10 cellular contexts compared by ENCODE assay signal in genomic region chr22:18527752-18528596, GRCh38. TPM values are rescaled to one million over a fixed set of nuclear protein-coding genes. Genes with fewer than 3 reads are reported as not detected.
A peak's percentile ranks its signal among the peaks of the same experiment; 100 is the strongest.
DNase-seq lines count a peak whose midpoint lies in the region; ATAC-seq and TF ChIP-seq lines count a peak whose summit lies in the region.
"Not testable (repeated sequence)": the region's sequence is repeated elsewhere in the genome, so short reads cannot be mapped to it uniquely, and the experiment has no call there.
"Had no signal": no experiment of that assay in that cellular context is flagged by ENCODE, and none has a peak within 500 bp of the region (broad histone marks: within the 10 kb centered on the region; RNA-seq: fewer than 3 reads in every experiment).

TMEM191B (plus strand) TSS chr22:18527802; CDS start chr22:18527981, 179 bp downstream.

- not testable (repeated sequence) for H3K9me3 ChIP-seq in CD4-positive, alpha-beta T cell (ENCODE audit: control insufficient read depth, low read length); HEK293 (ENCODE audit: control insufficient read depth, insufficient read depth, low read depth, low read length); PC-3 (ENCODE audit: low read length); left ventricle myocardium inferior (replicated peaks); psoas muscle

- not testable (repeated sequence) for TF ChIP-seq CTCF in CD4-positive, alpha-beta T cell (IDR thresholded peaks at IDR 0.05); HEK293 (tag by site-specific recombination; IDR thresholded peaks at IDR 0.05); PC-3 (conservative IDR thresholded peaks at IDR 0.05; ENCODE audit: low read depth, low read length); left ventricle myocardium inferior (IDR thresholded peaks at IDR 0.05; ENCODE audit: borderline replicate concordance); psoas muscle (IDR thresholded peaks at IDR 0.05)

- H3F3A ChIP-seq in PC-3 (ENCODE audit: low read length, unreplicated experiment): not testable (repeated sequence)

- POLR2A ChIA-PET in CD4-positive, alpha-beta T cell (lab: Charles Lee); HEK293 (lab: Yijun Ruan, JAX); PC-3 (lab: Charles Lee; ENCODE audit: unreplicated experiment); activated naive CD8-positive, alpha-beta T cell treated with anti-CD3 and anti-CD28 coated beads, Interleukin-2, amount 10 ng/mL, durations not matched to agents 7 days and 5 days (lab: Charles Lee): not testable (repeated sequence)

- H3K4me2 ChIP-seq in PC-3 (ENCODE audit: low read length): not testable (repeated sequence)

- peak; percentile 9 for ATAC-seq in CD4-positive, alpha-beta T cell (ENCODE audit: poor library complexity)
- ATAC-seq in GM19395 (IDR thresholded peaks at IDR 0.05; ENCODE audit: unreplicated experiment) (peak; percentile 7), HG03135 (IDR thresholded peaks at IDR 0.05; ENCODE audit: unreplicated experiment) (peak; percentile 21), PC-3 (peak; percentile 15), psoas muscle (peak in 3 of 4 donors; percentile 9 to 24 (median 21))
- ATAC-seq in activated naive CD8-positive, alpha-beta T cell treated with anti-CD3 and anti-CD28 coated beads, Interleukin-2, amount 10 ng/mL, durations not matched to agents 7 days and 5 days (ENCODE audit: low read depth): peak; percentile 24

- no CpG with 5 or more reads among the region's 65 CpGs for WGBS in psoas muscle, 3 donors

- not testable (repeated sequence) for H3K9ac ChIP-seq in PC-3 (ENCODE audit: low read length)

- intact Hi-C loops in CD4-positive, alpha-beta T cell (cut with DNase I, micrococcal nuclease); PC-3 (cut with micrococcal nuclease); left ventricle myocardium inferior (cut with micrococcal nuclease); psoas muscle (cut with DNase I): not testable (repeated sequence)

- not testable (repeated sequence) for H3K27me3 ChIP-seq in CD4-positive, alpha-beta T cell (ENCODE audit: control insufficient read depth, insufficient read depth, low read length); PC-3 (ENCODE audit: low read length); left ventricle myocardium inferior (ENCODE audit: low read depth); psoas muscle (ENCODE audit: insufficient read depth in 3 of 3, low read length in 2 of 3)

- H3K79me2 ChIP-seq in PC-3 (ENCODE audit: low read length): not testable (repeated sequence)

- H4K20me1 ChIP-seq in PC-3 (ENCODE audit: low read length): not testable (repeated sequence)

- H3K9me2 ChIP-seq in PC-3 (replicated peaks; ENCODE audit: low read length): not testable (repeated sequence)

- not testable (repeated sequence) for H3K27me3 Mint-ChIP-seq in CD4-positive, alpha-beta T cell; activated naive CD8-positive, alpha-beta T cell treated with anti-CD3 and anti-CD28 coated beads, Interleukin-2, amount 10 ng/mL, durations not matched to agents 7 days and 5 days

- not testable (repeated sequence) for H2AFZ ChIP-seq in PC-3 (ENCODE audit: low read length)

- H3K36me3 ChIP-seq in HEK293 (ENCODE audit: control insufficient read depth in 2 of 2, insufficient read depth in 1 of 2, low read length in 2 of 2); PC-3 (ENCODE audit: low read depth, low read length); left ventricle myocardium inferior; psoas muscle (ENCODE audit: insufficient read depth in 1 of 2, low read depth in 1 of 2): not testable (repeated sequence)

- H3K36me3 Mint-ChIP-seq in CD4-positive, alpha-beta T cell (ENCODE audit: low read depth); activated naive CD8-positive, alpha-beta T cell treated with anti-CD3 and anti-CD28 coated beads, Interleukin-2, amount 10 ng/mL, durations not matched to agents 7 days and 5 days: not testable (repeated sequence)

- not testable (repeated sequence) for H3K9me3 Mint-ChIP-seq in CD4-positive, alpha-beta T cell; activated naive CD8-positive, alpha-beta T cell treated with anti-CD3 and anti-CD28 coated beads, Interleukin-2, amount 10 ng/mL, durations not matched to agents 7 days and 5 days

- peak within 1 kb of the TSS; percentile 90 for H3K4me3 Mint-ChIP-seq in CD4-positive, alpha-beta T cell
- H3K4me3 Mint-ChIP-seq in activated naive CD8-positive, alpha-beta T cell treated with anti-CD3 and anti-CD28 coated beads, Interleukin-2, amount 10 ng/mL, durations not matched to agents 7 days and 5 days: peak within 1 kb of the TSS; percentile 77

- not testable (repeated sequence) for H3K27ac ChIP-seq in CD4-positive, alpha-beta T cell (ENCODE audit: low read depth, low read length); HEK293 (ENCODE audit: extremely low read depth, low read depth, low read length); PC-3 (ENCODE audit: low read length); psoas muscle
- peak within 1 kb of the TSS; percentile 40 for H3K27ac ChIP-seq in left ventricle myocardium inferior (replicated peaks)

- CTCF ChIA-PET in CD4-positive, alpha-beta T cell (lab: Charles Lee); HEK293 (lab: Yijun Ruan, JAX); PC-3 (lab: Charles Lee): not testable (repeated sequence)

- peak in 1 of 10 experiments; percentile 13 for DNase-seq in CD4-positive, alpha-beta T cell
- not testable (repeated sequence) for DNase-seq in PC-3, left ventricle myocardium inferior, psoas muscle
- DNase-seq in activated naive CD8-positive, alpha-beta T cell treated with anti-CD3 and anti-CD28 coated beads, Interleukin-2, amount 10 ng/mL, durations not matched to agents 7 days and 5 days: peak; percentile 42

- H3K4me1 ChIP-seq in HEK293 (ENCODE audit: control insufficient read depth, insufficient read depth, low read length); PC-3 (ENCODE audit: insufficient read depth, low read length); left ventricle myocardium inferior; psoas muscle: not testable (repeated sequence)

- H3K4me1 Mint-ChIP-seq in CD4-positive, alpha-beta T cell (ENCODE audit: low read depth); activated naive CD8-positive, alpha-beta T cell treated with anti-CD3 and anti-CD28 coated beads, Interleukin-2, amount 10 ng/mL, durations not matched to agents 7 days and 5 days: not testable (repeated sequence)

- not testable (repeated sequence) for BruUV-seq in PC-3 (replicated peaks; lab: Mats Ljungman, UMichigan)

- peak within 1 kb of the TSS; percentile 97 for H3K27ac Mint-ChIP-seq in CD4-positive, alpha-beta T cell
- H3K27ac Mint-ChIP-seq in activated naive CD8-positive, alpha-beta T cell treated with anti-CD3 and anti-CD28 coated beads, Interleukin-2, amount 10 ng/mL, durations not matched to agents 7 days and 5 days: peak within 1 kb of the TSS; percentile 91

- H3K4me3 ChIP-seq in HEK293 (ENCODE audit: low read depth, low read length) (peak within 1 kb of the TSS; percentile 29), left ventricle myocardium inferior (peak within 1 kb of the TSS; percentile 63), psoas muscle (peak within 1 kb of the TSS; percentile 38)
- H3K4me3 ChIP-seq in PC-3 (ENCODE audit: low read length): not testable (repeated sequence)

TF ChIP-seq in HEK293, 187 proteins besides CTCF, POLR2A, EP300 and RAD21:
- TF ChIP-seq ZNF394 (tag by site-specific recombination; IDR thresholded peaks at IDR 0.05; ENCODE audit: borderline replicate concordance) (peak; percentile 78; the same call in 1 of the 2 replicates), ZBTB17 (tag by site-specific recombination; IDR thresholded peaks at IDR 0.05) (peak; percentile 84), ZBTB20 (tag by site-specific recombination; IDR thresholded peaks at IDR 0.05) (0 out of 2 replicates have a peak, but pooled peaks have one; percentile 22), ZBTB26 (tag by site-specific recombination; optimal IDR thresholded peaks at IDR 0.05) (peak; percentile 73), ZBTB8A (tag by site-specific recombination; IDR thresholded peaks at IDR 0.05) (peak; percentile 50), ZNF341 (tag by site-specific recombination; IDR thresholded peaks at IDR 0.05; ENCODE audit: low read depth) (peak; percentile 49), ZNF335 (tag by site-specific recombination; conservative IDR thresholded peaks at IDR 0.05) (peak; percentile 77)

RNA-seq across cellular contexts. Expression of gene TMEM191B, which starts in this region (rescaled TPM):
- total RNA-seq in CD4-positive, alpha-beta T cell: 10 to 100 TPM; 10.1 to 12.7 TPM
- total RNA-seq in PC-3 (2014; rRNA removed) (3.2 and 14.8 TPM in 2 replicates), left ventricle myocardium inferior (0.74 TPM), psoas muscle (not detected)
- total RNA-seq in activated naive CD8-positive, alpha-beta T cell treated with anti-CD3 and anti-CD28 coated beads, Interleukin-2, amount 10 ng/mL, durations not matched to agents 7 days and 5 days: 1 to 10 TPM; 4.4 to 5.2 TPM
- polyA plus RNA-seq in psoas muscle: not detected
- total RNA-seq: GM23248, vagina had no signal

Comparison
In these comparisons a context has a peak if more than half of its experiments do, and no peak if none do; other contexts are left out.
1. Peak in ATAC-seq and H3K4me3 ChIP-seq in psoas muscle; RNA of the gene not detected or under 1 TPM.